In genomic region chr3:170477395-170477794, GRCh38 we compare ENCODE assay signal across 14 cellular contexts. TPM values are rescaled to one million over a fixed set of nuclear protein-coding genes. Genes with fewer than 3 reads are reported as not detected.
"Had no signal": no experiment of that assay in that cellular context is flagged by ENCODE, and none has a peak within 500 bp of the region (broad histone marks: within the 10 kb centered on the region; RNA-seq: fewer than 3 reads in every experiment).

No MANE protein-coding gene starts in this region.

- H3K4me3 Mint-ChIP-seq: activated CD4-positive, alpha-beta memory T cell treated with anti-CD3 and anti-CD28 coated beads for 36 hours; naive thymus-derived CD8-positive, alpha-beta T cell; stimulated activated naive B cell treated with anti-CD40 and anti-IgM and Interleukin-4, amounts not matched to agents 10 μg/mL and 1 μg/mL and 100 μg/mL, for 72 hours had no signal

- H3K27me3 ChIP-seq: heart left ventricle, right lobe of liver had no signal

- H3K9me3 Mint-ChIP-seq: activated CD4-positive, alpha-beta memory T cell treated with anti-CD3 and anti-CD28 coated beads for 36 hours; naive thymus-derived CD8-positive, alpha-beta T cell; stimulated activated naive B cell treated with anti-CD40 and anti-IgM and Interleukin-4, amounts not matched to agents 10 μg/mL and 1 μg/mL and 100 μg/mL, for 72 hours had no signal

- DNase-seq: activated CD4-positive, alpha-beta memory T cell treated with anti-CD3 and anti-CD28 coated beads for 36 hours; activated naive CD4-positive, alpha-beta T cell treated with Interleukin-2 at 50 U/mL for 16 hours; heart left ventricle; islet precursor cell; mucosa of descending colon; naive thymus-derived CD8-positive, alpha-beta T cell; right lobe of liver; spleen; stimulated activated CD4-positive, alpha-beta T cell treated with anti-CD3 and anti-CD28 coated beads, Interleukin-1b, Interleukin-23, amount 100 ng/mL, for 48 hours; stimulated activated naive B cell treated with anti-CD40 and anti-IgM and Interleukin-4, amounts not matched to agents 10 μg/mL and 1 μg/mL and 100 μg/mL, for 72 hours had no signal

- H3K9me3 ChIP-seq: esophagus muscularis mucosa, heart left ventricle, mucosa of descending colon, right lobe of liver, spleen had no signal

- H3K4me1 Mint-ChIP-seq: naive thymus-derived CD8-positive, alpha-beta T cell; stimulated activated naive B cell treated with anti-CD40 and anti-IgM and Interleukin-4, amounts not matched to agents 10 μg/mL and 1 μg/mL and 100 μg/mL, for 72 hours had no signal

- H3K4me1 ChIP-seq: esophagus muscularis mucosa, heart left ventricle, right lobe of liver, spleen had no signal

- H3K27ac ChIP-seq: esophagus muscularis mucosa, heart left ventricle, right lobe of liver, spleen had no signal

- H3K36me3 ChIP-seq: esophagus muscularis mucosa, heart left ventricle, right lobe of liver, spleen had no signal

- ATAC-seq: heart left ventricle; left lobe of liver; mucosa of descending colon; naive thymus-derived CD8-positive, alpha-beta T cell; right lobe of liver; stimulated activated naive B cell treated with anti-CD40 and anti-IgM and Interleukin-4, amounts not matched to agents 10 μg/mL and 1 μg/mL and 100 μg/mL, for 72 hours had no signal

- H3K36me3 Mint-ChIP-seq: activated CD4-positive, alpha-beta memory T cell treated with anti-CD3 and anti-CD28 coated beads for 36 hours; naive thymus-derived CD8-positive, alpha-beta T cell; stimulated activated naive B cell treated with anti-CD40 and anti-IgM and Interleukin-4, amounts not matched to agents 10 μg/mL and 1 μg/mL and 100 μg/mL, for 72 hours had no signal

- H3K4me3 ChIP-seq: esophagus muscularis mucosa, heart left ventricle, mucosa of descending colon, right lobe of liver, spleen had no signal

- H3K27ac Mint-ChIP-seq: activated CD4-positive, alpha-beta memory T cell treated with anti-CD3 and anti-CD28 coated beads for 36 hours; naive thymus-derived CD8-positive, alpha-beta T cell; progenitor cell of endocrine pancreas; stimulated activated naive B cell treated with anti-CD40 and anti-IgM and Interleukin-4, amounts not matched to agents 10 μg/mL and 1 μg/mL and 100 μg/mL, for 72 hours had no signal

RNA-seq across cellular contexts. Expression of gene CLDN11, which starts 58.7 kb away (rescaled TPM):
- total RNA-seq: activated CD4-positive, alpha-beta memory T cell treated with anti-CD3 and anti-CD28 coated beads for 36 hours; T-helper 2 cell treated with Interferon-gamma antibody and Interleukin-4, amounts not matched to agents 100 ng/mL and 5 ng/mL, for 36 hours had no signal
